ENCODE assay signal across 1 cellular context in the genomic region with DNA sequence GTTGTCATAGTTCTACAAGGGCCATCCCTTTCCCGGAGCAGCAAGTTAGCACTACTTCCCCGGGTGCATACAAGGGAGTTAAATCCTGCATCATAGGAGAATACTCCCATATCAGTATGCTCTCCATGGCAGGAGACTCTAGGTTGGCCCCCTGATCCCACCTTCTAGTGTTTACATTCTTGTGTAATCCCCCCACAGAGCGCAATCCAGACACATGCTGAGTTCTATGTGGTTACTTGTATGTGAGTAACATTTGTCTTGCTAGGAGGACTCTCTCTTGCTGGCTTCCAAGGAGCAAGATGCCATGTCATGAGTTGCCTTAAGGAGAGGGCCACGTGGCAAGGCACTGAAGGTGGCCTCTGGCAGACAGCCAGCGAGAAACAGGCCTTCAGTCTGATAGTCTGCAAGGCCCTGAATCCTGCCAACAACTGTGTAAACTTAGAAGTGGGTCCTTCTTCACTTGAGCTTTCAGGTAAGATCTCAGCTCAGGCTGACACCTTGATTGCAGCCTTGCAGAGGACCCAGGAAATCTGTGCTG.
TF ChIP-seq lines count a peak whose summit lies in the region.

No MANE protein-coding gene starts in this region.

TF ChIP-seq in K562, 482 proteins besides CTCF, POLR2A, EP300 and RAD21 (continued from another document):
- TF ChIP-seq, protein P1, sequence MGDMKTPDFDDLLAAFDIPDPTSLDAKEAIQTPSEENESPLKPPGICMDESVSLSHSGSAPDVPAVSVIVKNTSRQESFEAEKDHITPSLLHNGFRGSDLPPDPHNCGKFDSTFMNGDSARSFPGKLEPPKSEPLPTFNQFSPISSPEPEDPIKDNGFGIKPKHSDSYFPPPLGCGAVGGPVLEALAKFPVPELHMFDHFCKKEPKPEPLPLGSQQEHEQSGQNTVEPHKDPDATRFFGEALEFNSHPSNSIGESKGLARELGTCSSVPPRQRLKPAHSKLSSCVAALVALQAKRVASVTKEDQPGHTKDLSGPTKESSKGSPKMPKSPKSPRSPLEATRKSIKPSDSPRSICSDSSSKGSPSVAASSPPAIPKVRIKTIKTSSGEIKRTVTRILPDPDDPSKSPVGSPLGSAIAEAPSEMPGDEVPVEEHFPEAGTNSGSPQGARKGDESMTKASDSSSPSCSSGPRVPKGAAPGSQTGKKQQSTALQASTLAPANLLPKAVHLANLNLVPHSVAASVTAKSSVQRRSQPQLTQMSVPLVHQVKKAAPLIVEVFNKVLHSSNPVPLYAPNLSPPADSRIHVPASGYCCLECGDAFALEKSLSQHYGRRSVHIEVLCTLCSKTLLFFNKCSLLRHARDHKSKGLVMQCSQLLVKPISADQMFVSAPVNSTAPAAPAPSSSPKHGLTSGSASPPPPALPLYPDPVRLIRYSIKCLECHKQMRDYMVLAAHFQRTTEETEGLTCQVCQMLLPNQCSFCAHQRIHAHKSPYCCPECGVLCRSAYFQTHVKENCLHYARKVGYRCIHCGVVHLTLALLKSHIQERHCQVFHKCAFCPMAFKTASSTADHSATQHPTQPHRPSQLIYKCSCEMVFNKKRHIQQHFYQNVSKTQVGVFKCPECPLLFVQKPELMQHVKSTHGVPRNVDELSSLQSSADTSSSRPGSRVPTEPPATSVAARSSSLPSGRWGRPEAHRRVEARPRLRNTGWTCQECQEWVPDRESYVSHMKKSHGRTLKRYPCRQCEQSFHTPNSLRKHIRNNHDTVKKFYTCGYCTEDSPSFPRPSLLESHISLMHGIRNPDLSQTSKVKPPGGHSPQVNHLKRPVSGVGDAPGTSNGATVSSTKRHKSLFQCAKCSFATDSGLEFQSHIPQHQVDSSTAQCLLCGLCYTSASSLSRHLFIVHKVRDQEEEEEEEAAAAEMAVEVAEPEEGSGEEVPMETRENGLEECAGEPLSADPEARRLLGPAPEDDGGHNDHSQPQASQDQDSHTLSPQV (IDR thresholded peaks at IDR 0.05): peak; percentile 41; the same call in 1 of the 2 replicates
- TF ChIP-seq RBM15 (IDR thresholded peaks at IDR 0.05; ENCODE audit: insufficient read depth, low read length) (no peak), FOXJ3 (CRISPR knock-in tag; IDR thresholded peaks at IDR 0.05) (no peak), EP400 (IDR thresholded peaks at IDR 0.05) (no peak; the same call in 1 of the 2 replicates), MED1 (CRISPR knock-in tag; IDR thresholded peaks at IDR 0.05; ENCODE audit: borderline replicate concordance) (no peak), CEBPB (tag; IDR thresholded peaks at IDR 0.05) (peak; percentile 26; the same call in 1 of the 2 replicates)
- TF ChIP-seq, protein P2, sequence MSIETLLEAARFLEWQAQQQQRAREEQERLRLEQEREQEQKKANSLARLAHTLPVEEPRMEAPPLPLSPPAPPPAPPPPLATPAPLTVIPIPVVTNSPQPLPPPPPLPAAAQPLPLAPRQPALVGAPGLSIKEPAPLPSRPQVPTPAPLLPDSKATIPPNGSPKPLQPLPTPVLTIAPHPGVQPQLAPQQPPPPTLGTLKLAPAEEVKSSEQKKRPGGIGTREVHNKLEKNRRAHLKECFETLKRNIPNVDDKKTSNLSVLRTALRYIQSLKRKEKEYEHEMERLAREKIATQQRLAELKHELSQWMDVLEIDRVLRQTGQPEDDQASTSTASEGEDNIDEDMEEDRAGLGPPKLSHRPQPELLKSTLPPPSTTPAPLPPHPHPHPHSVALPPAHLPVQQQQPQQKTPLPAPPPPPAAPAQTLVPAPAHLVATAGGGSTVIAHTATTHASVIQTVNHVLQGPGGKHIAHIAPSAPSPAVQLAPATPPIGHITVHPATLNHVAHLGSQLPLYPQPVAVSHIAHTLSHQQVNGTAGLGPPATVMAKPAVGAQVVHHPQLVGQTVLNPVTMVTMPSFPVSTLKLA (conservative IDR thresholded peaks at IDR 0.05): peak in 1 of 2 experiments; percentile 42; a peak in 1 of 4 replicates
